Comparison of ENCODE assay signal across 1 cellular context in the genomic region with DNA sequence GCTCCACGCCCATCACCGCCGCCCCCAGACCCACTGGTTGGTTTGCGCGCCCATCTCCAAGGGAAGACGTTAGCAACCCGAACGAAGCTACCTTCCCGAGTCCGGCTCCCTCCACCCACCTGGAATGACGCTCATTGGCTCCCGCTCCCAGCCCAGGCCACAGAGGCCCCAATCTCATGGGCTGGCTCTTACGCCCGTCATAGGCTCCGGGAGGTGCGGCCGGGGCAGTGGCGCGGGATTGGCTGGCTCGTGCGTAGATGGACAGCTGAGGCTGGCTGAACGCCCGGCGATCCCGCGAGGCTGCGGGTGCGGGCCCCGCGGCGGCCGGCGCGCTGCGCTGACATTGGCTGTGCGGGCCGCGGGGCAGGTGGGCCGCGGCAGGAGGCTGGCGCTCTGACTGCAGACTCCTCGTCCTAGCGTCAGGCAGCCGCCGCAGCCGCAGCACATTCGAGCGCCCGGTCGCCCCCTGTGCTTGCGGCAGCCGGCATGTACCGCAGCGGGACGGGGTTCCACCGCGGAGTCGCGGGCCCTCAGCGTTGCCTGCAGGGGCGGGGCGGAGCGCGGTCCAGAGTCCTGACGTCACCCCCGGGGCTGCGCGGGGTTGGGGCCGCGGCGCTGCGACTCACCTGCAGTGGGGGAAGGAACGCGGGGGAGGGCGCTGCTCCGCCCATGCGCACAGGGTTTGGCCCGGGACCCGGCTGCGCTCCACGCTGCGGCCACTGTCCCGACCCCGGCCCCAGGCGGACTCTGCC.
TF ChIP-seq lines count a peak whose summit lies in the region.

No MANE protein-coding gene starts in this region.

TF ChIP-seq in HepG2, 621 proteins besides CTCF, POLR2A, EP300 and RAD21 (continued from another document and continues in another):
- TF ChIP-seq ONECUT2 (CRISPR knock-in tag; IDR thresholded peaks at IDR 0.05): no peak
- peak; percentile 90 for TF ChIP-seq CHD2 (IDR thresholded peaks at IDR 0.05; ENCODE audit: low read depth, low read length)
- TF ChIP-seq HHEX (CRISPR knock-in tag; IDR thresholded peaks at IDR 0.05): no peak
- TF ChIP-seq, protein P1, sequence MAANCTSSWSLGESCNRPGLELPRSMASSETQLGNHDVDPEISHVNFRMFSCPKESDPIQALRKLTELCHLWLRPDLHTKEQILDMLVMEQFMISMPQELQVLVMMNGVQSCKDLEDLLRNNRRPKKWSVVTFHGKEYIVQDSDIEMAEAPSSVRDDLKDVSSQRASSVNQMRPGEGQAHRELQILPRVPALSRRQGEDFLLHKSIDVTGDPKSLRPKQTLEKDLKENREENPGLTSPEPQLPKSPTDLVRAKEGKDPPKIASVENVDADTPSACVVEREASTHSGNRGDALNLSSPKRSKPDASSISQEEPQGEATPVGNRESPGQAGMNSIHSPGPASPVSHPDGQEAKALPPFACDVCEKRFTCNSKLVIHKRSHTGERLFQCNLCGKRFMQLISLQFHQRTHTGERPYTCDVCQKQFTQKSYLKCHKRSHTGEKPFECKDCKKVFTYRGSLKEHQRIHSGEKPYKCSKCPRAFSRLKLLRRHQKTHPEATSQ (CRISPR knock-in tag; IDR thresholded peaks at IDR 0.05; ENCODE audit: borderline replicate concordance): no peak
- no peak for TF ChIP-seq MIER3 (CRISPR knock-in tag; IDR thresholded peaks at IDR 0.05; ENCODE audit: borderline replicate concordance)
- no peak; the same call in 1 of the 2 replicates for TF ChIP-seq MEIS2 (CRISPR knock-in tag; IDR thresholded peaks at IDR 0.05)
- TF ChIP-seq RFXANK (CRISPR knock-in tag; IDR thresholded peaks at IDR 0.05): no peak
- TF ChIP-seq AHR (CRISPR knock-in tag; IDR thresholded peaks at IDR 0.05): no peak
- TF ChIP-seq ASH2L (IDR thresholded peaks at IDR 0.05; ENCODE audit: insufficient read length, low read depth, low read length): peak; percentile 90
- no peak for TF ChIP-seq MED8 (CRISPR knock-in tag; IDR thresholded peaks at IDR 0.05; ENCODE audit: insufficient replicate concordance)
- no peak; the same call in 1 of the 2 replicates for TF ChIP-seq ZNF329 (CRISPR knock-in tag; IDR thresholded peaks at IDR 0.05; ENCODE audit: low read depth)
- TF ChIP-seq ETV5 (CRISPR knock-in tag; IDR thresholded peaks at IDR 0.05; ENCODE audit: borderline replicate concordance): no peak
- no peak; the same call in 1 of the 2 replicates for TF ChIP-seq ARID5B (CRISPR knock-in tag; IDR thresholded peaks at IDR 0.05)
- peak; percentile 65; the same call in 1 of the 2 replicates for TF ChIP-seq ZNF891 (CRISPR knock-in tag; IDR thresholded peaks at IDR 0.05)
- TF ChIP-seq, protein P2, sequence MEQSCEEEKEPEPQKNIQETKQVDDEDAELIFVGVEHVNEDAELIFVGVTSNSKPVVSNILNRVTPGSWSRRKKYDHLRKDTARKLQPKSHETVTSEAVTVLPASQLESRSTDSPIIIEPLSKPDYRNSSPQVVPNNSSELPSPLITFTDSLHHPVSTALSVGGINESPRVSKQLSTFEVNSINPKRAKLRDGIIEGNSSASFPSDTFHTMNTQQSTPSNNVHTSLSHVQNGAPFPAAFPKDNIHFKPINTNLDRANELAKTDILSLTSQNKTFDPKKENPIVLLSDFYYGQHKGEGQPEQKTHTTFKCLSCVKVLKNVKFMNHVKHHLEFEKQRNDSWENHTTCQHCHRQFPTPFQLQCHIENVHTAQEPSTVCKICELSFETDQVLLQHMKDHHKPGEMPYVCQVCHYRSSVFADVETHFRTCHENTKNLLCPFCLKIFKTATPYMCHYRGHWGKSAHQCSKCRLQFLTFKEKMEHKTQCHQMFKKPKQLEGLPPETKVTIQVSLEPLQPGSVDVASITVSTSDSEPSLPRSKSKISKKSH (CRISPR knock-in tag; IDR thresholded peaks at IDR 0.05; ENCODE audit: borderline replicate concordance): peak; percentile 22; the same call in 1 of the 2 replicates
- TF ChIP-seq KMT2B (CRISPR knock-in tag; IDR thresholded peaks at IDR 0.05): no peak
- TF ChIP-seq, protein P3, sequence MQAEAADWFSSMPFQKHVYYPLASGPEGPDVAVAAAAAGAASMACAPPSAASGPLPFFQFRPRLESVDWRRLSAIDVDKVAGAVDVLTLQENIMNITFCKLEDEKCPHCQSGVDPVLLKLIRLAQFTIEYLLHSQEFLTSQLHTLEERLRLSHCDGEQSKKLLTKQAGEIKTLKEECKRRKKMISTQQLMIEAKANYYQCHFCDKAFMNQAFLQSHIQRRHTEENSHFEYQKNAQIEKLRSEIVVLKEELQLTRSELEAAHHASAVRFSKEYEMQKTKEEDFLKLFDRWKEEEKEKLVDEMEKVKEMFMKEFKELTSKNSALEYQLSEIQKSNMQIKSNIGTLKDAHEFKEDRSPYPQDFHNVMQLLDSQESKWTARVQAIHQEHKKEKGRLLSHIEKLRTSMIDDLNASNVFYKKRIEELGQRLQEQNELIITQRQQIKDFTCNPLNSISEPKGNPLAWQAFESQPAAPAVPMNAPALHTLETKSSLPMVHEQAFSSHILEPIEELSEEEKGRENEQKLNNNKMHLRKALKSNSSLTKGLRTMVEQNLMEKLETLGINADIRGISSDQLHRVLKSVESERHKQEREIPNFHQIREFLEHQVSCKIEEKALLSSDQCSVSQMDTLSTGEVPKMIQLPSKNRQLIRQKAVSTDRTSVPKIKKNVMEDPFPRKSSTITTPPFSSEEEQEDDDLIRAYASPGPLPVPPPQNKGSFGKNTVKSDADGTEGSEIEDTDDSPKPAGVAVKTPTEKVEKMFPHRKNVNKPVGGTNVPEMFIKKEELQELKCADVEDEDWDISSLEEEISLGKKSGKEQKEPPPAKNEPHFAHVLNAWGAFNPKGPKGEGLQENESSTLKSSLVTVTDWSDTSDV (CRISPR knock-in tag; IDR thresholded peaks at IDR 0.05): peak; percentile 89; the same call in 1 of the 2 replicates
- TF ChIP-seq, protein P4, sequence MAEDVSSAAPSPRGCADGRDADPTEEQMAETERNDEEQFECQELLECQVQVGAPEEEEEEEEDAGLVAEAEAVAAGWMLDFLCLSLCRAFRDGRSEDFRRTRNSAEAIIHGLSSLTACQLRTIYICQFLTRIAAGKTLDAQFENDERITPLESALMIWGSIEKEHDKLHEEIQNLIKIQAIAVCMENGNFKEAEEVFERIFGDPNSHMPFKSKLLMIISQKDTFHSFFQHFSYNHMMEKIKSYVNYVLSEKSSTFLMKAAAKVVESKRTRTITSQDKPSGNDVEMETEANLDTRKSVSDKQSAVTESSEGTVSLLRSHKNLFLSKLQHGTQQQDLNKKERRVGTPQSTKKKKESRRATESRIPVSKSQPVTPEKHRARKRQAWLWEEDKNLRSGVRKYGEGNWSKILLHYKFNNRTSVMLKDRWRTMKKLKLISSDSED (CRISPR knock-in tag; IDR thresholded peaks at IDR 0.05): no peak
- TF ChIP-seq THAP8 (CRISPR knock-in tag; IDR thresholded peaks at IDR 0.05; ENCODE audit: borderline replicate concordance): no peak
- no peak for TF ChIP-seq AGO1 (IDR thresholded peaks at IDR 0.05; ENCODE audit: low read depth, low read length, poor library complexity, severe bottlenecking)
- TF ChIP-seq ZSCAN31 (CRISPR knock-in tag; IDR thresholded peaks at IDR 0.05; ENCODE audit: low read depth): peak; percentile 65
- TF ChIP-seq, protein P5, sequence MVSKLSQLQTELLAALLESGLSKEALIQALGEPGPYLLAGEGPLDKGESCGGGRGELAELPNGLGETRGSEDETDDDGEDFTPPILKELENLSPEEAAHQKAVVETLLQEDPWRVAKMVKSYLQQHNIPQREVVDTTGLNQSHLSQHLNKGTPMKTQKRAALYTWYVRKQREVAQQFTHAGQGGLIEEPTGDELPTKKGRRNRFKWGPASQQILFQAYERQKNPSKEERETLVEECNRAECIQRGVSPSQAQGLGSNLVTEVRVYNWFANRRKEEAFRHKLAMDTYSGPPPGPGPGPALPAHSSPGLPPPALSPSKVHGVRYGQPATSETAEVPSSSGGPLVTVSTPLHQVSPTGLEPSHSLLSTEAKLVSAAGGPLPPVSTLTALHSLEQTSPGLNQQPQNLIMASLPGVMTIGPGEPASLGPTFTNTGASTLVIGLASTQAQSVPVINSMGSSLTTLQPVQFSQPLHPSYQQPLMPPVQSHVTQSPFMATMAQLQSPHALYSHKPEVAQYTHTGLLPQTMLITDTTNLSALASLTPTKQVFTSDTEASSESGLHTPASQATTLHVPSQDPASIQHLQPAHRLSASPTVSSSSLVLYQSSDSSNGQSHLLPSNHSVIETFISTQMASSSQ (IDR thresholded peaks at IDR 0.05; ENCODE audit: low read depth): no peak
- TF ChIP-seq, protein P5 (CRISPR knock-in tag; IDR thresholded peaks at IDR 0.05; ENCODE audit: borderline replicate concordance): peak; percentile 45; the same call in 1 of the 2 replicates
- TF ChIP-seq CSRNP2 (CRISPR knock-in tag; conservative IDR thresholded peaks at IDR 0.05; ENCODE audit: low read depth): no peak
- TF ChIP-seq, protein P6, sequence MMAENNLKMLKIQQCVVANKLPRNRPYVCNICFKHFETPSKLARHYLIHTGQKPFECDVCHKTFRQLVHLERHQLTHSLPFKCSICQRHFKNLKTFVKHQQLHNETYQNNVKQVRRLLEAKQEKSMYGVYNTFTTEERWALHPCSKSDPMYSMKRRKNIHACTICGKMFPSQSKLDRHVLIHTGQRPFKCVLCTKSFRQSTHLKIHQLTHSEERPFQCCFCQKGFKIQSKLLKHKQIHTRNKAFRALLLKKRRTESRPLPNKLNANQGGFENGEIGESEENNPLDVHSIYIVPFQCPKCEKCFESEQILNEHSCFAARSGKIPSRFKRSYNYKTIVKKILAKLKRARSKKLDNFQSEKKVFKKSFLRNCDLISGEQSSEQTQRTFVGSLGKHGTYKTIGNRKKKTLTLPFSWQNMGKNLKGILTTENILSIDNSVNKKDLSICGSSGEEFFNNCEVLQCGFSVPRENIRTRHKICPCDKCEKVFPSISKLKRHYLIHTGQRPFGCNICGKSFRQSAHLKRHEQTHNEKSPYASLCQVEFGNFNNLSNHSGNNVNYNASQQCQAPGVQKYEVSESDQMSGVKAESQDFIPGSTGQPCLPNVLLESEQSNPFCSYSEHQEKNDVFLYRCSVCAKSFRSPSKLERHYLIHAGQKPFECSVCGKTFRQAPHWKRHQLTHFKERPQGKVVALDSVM (CRISPR knock-in tag; IDR thresholded peaks at IDR 0.05): peak; percentile 62
- peak; percentile 59; the same call in 1 of the 2 replicates for TF ChIP-seq SALL1 (CRISPR knock-in tag; IDR thresholded peaks at IDR 0.05)
- TF ChIP-seq NFRKB (IDR thresholded peaks at IDR 0.05): no peak
- no peak for TF ChIP-seq HNF4G (IDR thresholded peaks at IDR 0.05; ENCODE audit: borderline replicate concordance, low read depth, low read length)
- peak; percentile 34; the same call in 1 of the 2 replicates for TF ChIP-seq HNF4G (CRISPR knock-in tag; IDR thresholded peaks at IDR 0.05; ENCODE audit: borderline replicate concordance, low read depth)
- TF ChIP-seq, protein P7, sequence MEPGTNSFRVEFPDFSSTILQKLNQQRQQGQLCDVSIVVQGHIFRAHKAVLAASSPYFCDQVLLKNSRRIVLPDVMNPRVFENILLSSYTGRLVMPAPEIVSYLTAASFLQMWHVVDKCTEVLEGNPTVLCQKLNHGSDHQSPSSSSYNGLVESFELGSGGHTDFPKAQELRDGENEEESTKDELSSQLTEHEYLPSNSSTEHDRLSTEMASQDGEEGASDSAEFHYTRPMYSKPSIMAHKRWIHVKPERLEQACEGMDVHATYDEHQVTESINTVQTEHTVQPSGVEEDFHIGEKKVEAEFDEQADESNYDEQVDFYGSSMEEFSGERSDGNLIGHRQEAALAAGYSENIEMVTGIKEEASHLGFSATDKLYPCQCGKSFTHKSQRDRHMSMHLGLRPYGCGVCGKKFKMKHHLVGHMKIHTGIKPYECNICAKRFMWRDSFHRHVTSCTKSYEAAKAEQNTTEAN (CRISPR knock-in tag; conservative IDR thresholded peaks at IDR 0.05): peak; percentile 29; the same call in 1 of the 2 replicates
